In genomic region chr21:41460578-41461527, GRCh38 we compare ENCODE assay signal across 8 cellular contexts. TPM values are rescaled to one million over a fixed set of nuclear protein-coding genes. Genes with fewer than 3 reads are reported as not detected.
A peak's percentile ranks its signal among the peaks of the same experiment; 100 is the strongest.
DNase-seq lines count a peak whose midpoint lies in the region; ATAC-seq and TF ChIP-seq lines count a peak whose summit lies in the region.

No MANE protein-coding gene starts in this region.

- CTCF ChIA-PET in WTC11 (lab: Charles Lee) = interaction anchor here (0.8 to 4.6 kb wide), 6 partner anchors 18 to 177 kb away, joined by 3 to 59 read pairs (median 3); no protein-coding TSS in a partner anchor

- H3K27ac ChIP-seq in caudate nucleus (ENCODE audit: low read depth, low read length) = no peak overlapping the region

- DNase-seq in BE2C (no peak), NAMALWA (ENCODE audit: low spot score) (peak; percentile 68), WTC11 (ENCODE audit: low spot score) (peak; percentile 70), caudate nucleus (lab: John Stamatoyannopoulos, UW) (peak in 42 of 61 donors; percentile 2 to 60 (median 12)), kidney glomerular epithelial cell (lab: John Stamatoyannopoulos, UW) (peak; percentile 47)
- DNase-seq in stimulated activated CD4-positive, alpha-beta T cell treated with anti-CD3 and anti-CD28 coated beads, Interleukin-4, amount 100 ng/mL, for 1 hour = peak; percentile 58

- TF ChIP-seq CTCF in BE2C (IDR thresholded peaks at IDR 0.05; ENCODE audit: low read depth, low read length) (peak; percentile 32), WTC11 (IDR thresholded peaks at IDR 0.05) (no peak)

- no peak overlapping the region for H3K4me3 Mint-ChIP-seq in WTC11

- peaks cover 24% of the 10 kb centered on the region for H3K9me3 Mint-ChIP-seq in WTC11

- no peak overlapping the region for H3K27ac Mint-ChIP-seq in WTC11

- no peaks in the 10 kb centered on the region for H3K4me1 ChIP-seq in BE2C

- peaks cover 35% of the 10 kb centered on the region for H3K36me3 Mint-ChIP-seq in WTC11

- H3K9me3 ChIP-seq in BE2C = no peaks in the 10 kb centered on the region; the same call in 1 of the 2 replicates

- H3K36me3 ChIP-seq in BE2C = no peaks in the 10 kb centered on the region

- H3K27me3 ChIP-seq in BE2C = no peaks in the 10 kb centered on the region

- POLR2A ChIA-PET in WTC11 (lab: Charles Lee) = no interaction called here

- no peak overlapping the region for H3K4me3 ChIP-seq in BE2C (ENCODE audit: low read depth, low read length)

- peaks cover 17% of the 10 kb centered on the region for H3K4me1 Mint-ChIP-seq in WTC11

- peak; percentile 58 for ATAC-seq in GM19025 (IDR thresholded peaks at IDR 0.05; ENCODE audit: low read depth, unreplicated experiment)
- ATAC-seq in WTC11 = peak; percentile 93
- ATAC-seq in HG02610 (IDR thresholded peaks at IDR 0.05; ENCODE audit: unreplicated experiment) = no peak

- H3K27me3 Mint-ChIP-seq in WTC11 (ENCODE audit: low read depth) = no peaks in the 10 kb centered on the region; the same call in 1 of the 2 replicates

TF ChIP-seq in WTC11, 78 proteins besides CTCF, POLR2A, EP300 and RAD21:
- TF ChIP-seq FOXK1 (CRISPR knock-in tag; IDR thresholded peaks at IDR 0.05) (no peak), ZNF396 (CRISPR knock-in tag; IDR thresholded peaks at IDR 0.05; ENCODE audit: borderline replicate concordance) (no peak), KAT7 (CRISPR knock-in tag; IDR thresholded peaks at IDR 0.05; ENCODE audit: borderline replicate concordance) (no peak), JAZF1 (CRISPR knock-in tag; IDR thresholded peaks at IDR 0.05) (no peak), ATF1 (CRISPR knock-in tag; IDR thresholded peaks at IDR 0.05) (no peak), MAX (CRISPR knock-in tag; IDR thresholded peaks at IDR 0.05) (no peak), ZNF416 (CRISPR knock-in tag; IDR thresholded peaks at IDR 0.05) (no peak), MXD4 (CRISPR knock-in tag; IDR thresholded peaks at IDR 0.05; ENCODE audit: borderline replicate concordance) (no peak), SMAD4 (CRISPR knock-in tag; IDR thresholded peaks at IDR 0.05) (no peak), USF1 (CRISPR knock-in tag; IDR thresholded peaks at IDR 0.05) (no peak), NR2C2 (CRISPR knock-in tag; IDR thresholded peaks at IDR 0.05) (no peak), EMX1 (CRISPR knock-in tag; IDR thresholded peaks at IDR 0.05) (no peak)
- TF ChIP-seq, protein P1, sequence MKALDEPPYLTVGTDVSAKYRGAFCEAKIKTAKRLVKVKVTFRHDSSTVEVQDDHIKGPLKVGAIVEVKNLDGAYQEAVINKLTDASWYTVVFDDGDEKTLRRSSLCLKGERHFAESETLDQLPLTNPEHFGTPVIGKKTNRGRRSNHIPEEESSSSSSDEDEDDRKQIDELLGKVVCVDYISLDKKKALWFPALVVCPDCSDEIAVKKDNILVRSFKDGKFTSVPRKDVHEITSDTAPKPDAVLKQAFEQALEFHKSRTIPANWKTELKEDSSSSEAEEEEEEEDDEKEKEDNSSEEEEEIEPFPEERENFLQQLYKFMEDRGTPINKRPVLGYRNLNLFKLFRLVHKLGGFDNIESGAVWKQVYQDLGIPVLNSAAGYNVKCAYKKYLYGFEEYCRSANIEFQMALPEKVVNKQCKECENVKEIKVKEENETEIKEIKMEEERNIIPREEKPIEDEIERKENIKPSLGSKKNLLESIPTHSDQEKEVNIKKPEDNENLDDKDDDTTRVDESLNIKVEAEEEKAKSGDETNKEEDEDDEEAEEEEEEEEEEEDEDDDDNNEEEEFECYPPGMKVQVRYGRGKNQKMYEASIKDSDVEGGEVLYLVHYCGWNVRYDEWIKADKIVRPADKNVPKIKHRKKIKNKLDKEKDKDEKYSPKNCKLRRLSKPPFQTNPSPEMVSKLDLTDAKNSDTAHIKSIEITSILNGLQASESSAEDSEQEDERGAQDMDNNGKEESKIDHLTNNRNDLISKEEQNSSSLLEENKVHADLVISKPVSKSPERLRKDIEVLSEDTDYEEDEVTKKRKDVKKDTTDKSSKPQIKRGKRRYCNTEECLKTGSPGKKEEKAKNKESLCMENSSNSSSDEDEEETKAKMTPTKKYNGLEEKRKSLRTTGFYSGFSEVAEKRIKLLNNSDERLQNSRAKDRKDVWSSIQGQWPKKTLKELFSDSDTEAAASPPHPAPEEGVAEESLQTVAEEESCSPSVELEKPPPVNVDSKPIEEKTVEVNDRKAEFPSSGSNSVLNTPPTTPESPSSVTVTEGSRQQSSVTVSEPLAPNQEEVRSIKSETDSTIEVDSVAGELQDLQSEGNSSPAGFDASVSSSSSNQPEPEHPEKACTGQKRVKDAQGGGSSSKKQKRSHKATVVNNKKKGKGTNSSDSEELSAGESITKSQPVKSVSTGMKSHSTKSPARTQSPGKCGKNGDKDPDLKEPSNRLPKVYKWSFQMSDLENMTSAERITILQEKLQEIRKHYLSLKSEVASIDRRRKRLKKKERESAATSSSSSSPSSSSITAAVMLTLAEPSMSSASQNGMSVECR (CRISPR knock-in tag; IDR thresholded peaks at IDR 0.05; ENCODE audit: borderline replicate concordance) = no peak
- TF ChIP-seq, protein P2, sequence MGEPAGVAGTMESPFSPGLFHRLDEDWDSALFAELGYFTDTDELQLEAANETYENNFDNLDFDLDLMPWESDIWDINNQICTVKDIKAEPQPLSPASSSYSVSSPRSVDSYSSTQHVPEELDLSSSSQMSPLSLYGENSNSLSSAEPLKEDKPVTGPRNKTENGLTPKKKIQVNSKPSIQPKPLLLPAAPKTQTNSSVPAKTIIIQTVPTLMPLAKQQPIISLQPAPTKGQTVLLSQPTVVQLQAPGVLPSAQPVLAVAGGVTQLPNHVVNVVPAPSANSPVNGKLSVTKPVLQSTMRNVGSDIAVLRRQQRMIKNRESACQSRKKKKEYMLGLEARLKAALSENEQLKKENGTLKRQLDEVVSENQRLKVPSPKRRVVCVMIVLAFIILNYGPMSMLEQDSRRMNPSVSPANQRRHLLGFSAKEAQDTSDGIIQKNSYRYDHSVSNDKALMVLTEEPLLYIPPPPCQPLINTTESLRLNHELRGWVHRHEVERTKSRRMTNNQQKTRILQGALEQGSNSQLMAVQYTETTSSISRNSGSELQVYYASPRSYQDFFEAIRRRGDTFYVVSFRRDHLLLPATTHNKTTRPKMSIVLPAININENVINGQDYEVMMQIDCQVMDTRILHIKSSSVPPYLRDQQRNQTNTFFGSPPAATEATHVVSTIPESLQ (CRISPR knock-in tag; IDR thresholded peaks at IDR 0.05) = no peak

RNA-seq across cellular contexts. Expression of gene MX1, which starts 34.8 kb away (rescaled TPM):
- 0.76 TPM for polyA plus RNA-seq in BE2C (2012; ENCODE audit: insufficient read depth, insufficient read length, low read depth)
- total RNA-seq in WTC11 (2021) = 3.6 to 4.6 TPM (median 4.0 TPM) in 3 replicates

RNA-seq across cellular contexts. Expression of gene TMPRSS2, which starts 47.1 kb away (rescaled TPM):
- not detected for polyA plus RNA-seq in BE2C (2012; ENCODE audit: insufficient read depth, insufficient read length, low read depth)
- 8.5 to 10.4 TPM (median 8.9 TPM) in 3 replicates for total RNA-seq in WTC11 (2021)
